ENCODE assay signal across 7 cellular contexts in genomic region chr11:209275-210121, GRCh38. TPM values are rescaled to one million over a fixed set of nuclear protein-coding genes. Genes with fewer than 3 reads are reported as not detected.
DNase-seq lines count a peak whose midpoint lies in the region; ATAC-seq, FAIRE-seq and TF ChIP-seq lines count a peak whose summit lies in the region.

No MANE protein-coding gene starts in this region.

- POLR2A ChIA-PET in HEK293T (lab: Yijun Ruan, JAX): interaction anchor here (1.1 to 4.1 kb wide), 2 partner anchors 25 to 240 kb away, joined by 3 to 41 read pairs; partner anchors contain the start of gene PTDSS2

- peaks cover 14% of the 10 kb centered on the region for H3K4me1 ChIP-seq in right cardiac atrium (ENCODE audit: control insufficient read depth, insufficient read depth, low read length)
- H3K4me1 ChIP-seq in small intestine (ENCODE audit: control insufficient read depth in 2 of 2, insufficient read depth in 1 of 2, low read depth in 1 of 2, low read length in 1 of 2): peaks cover 2 to 9% of the 10 kb centered on the region in 2 donors

- no peak for FAIRE-seq in small intestine (lab: Jason Lieb, UNC)

- DNase-seq in HEK293T (ENCODE audit: extremely low spot score) (no peak), WERI-Rb-1 (no peak), right cardiac atrium (peak in 1 of 3 donors; percentile 65), small intestine (no peak), COR-L47 (lab: John Stamatoyannopoulos, UW) (no peak), glomerular visceral epithelial cell (ENCODE audit: extremely low spot score) (no peak), NCI-H446 treated with DMSO at 0.1 percent for 48 hours (lab: John Stamatoyannopoulos, UW) (no peak)

- no peak for TF ChIP-seq CTCF in WERI-Rb-1 (IDR thresholded peaks at IDR 0.05; ENCODE audit: low read depth, low read length)

- H3K4me3 ChIP-seq in WERI-Rb-1 (ENCODE audit: low read depth, low read length): peak overlapping the region; percentile 78
- peak overlapping the region; percentile 79 for H3K4me3 ChIP-seq in right cardiac atrium (ENCODE audit: low read length)
- H3K4me3 ChIP-seq in small intestine (ENCODE audit: low read depth in 1 of 2, low read length in 2 of 2): peak overlapping the region; percentile 74 to 92

- H3K27ac ChIP-seq in WERI-Rb-1 (peak overlapping the region; percentile 92), right cardiac atrium (ENCODE audit: low read length) (no peak overlapping the region), small intestine (ENCODE audit: low read depth in 1 of 2, low read length in 1 of 2) (peak overlapping the region in 1 of 2 donors; percentile 43)

- peaks cover 62% of the 10 kb centered on the region for H3K36me3 ChIP-seq in WERI-Rb-1
- H3K36me3 ChIP-seq in small intestine (ENCODE audit: control insufficient read depth in 2 of 2, insufficient read depth in 2 of 2, low read length in 2 of 2): peaks cover 11 to 17% of the 10 kb centered on the region in 2 donors

- WGBS in right cardiac atrium: 49% methylated on average over 29 of the region's 29 CpGs
- WGBS in small intestine, 3 donors: 49 to 51% (median 49%) methylated on average over 29 of the region's 29 CpGs

- H3K27me3 ChIP-seq in WERI-Rb-1 (ENCODE audit: insufficient read depth, low read depth, severe bottlenecking): no peaks in the 10 kb centered on the region
- no peaks in the 10 kb centered on the region for H3K27me3 ChIP-seq in right cardiac atrium (ENCODE audit: control insufficient read depth, insufficient read depth)
- H3K27me3 ChIP-seq in small intestine (ENCODE audit: control insufficient read depth in 2 of 2, insufficient read depth in 2 of 2, low read length in 2 of 2): no peaks in the 10 kb centered on the region

- H3K9me3 ChIP-seq in WERI-Rb-1 (ENCODE audit: severe bottlenecking) (no peaks in the 10 kb centered on the region), right cardiac atrium (ENCODE audit: control insufficient read depth, low read length) (no peaks in the 10 kb centered on the region), small intestine (ENCODE audit: control insufficient read depth, low read depth) (no peaks in the 10 kb centered on the region)

- intact Hi-C loops in right cardiac atrium (cut with DNase I): loop anchor here in 1 of 4 donors (5.0 kb wide), 2 partner anchors 33 to 148 kb away; no protein-coding TSS in a partner anchor

- CTCF ChIA-PET in HEK293T (lab: Yijun Ruan, JAX): no interaction called here

- ATAC-seq in right cardiac atrium: no peak

TF ChIP-seq in HEK293T, 16 proteins besides CTCF, POLR2A, EP300 and RAD21:
- peak; percentile 50 for TF ChIP-seq L3MBTL2 (conservative IDR thresholded peaks at IDR 0.05)
- TF ChIP-seq HDGF (IDR thresholded peaks at IDR 0.05; ENCODE audit: borderline replicate concordance): no peak

RNA-seq across cellular contexts. Expression of gene RIC8A, which starts 2.0 kb away (rescaled TPM):
- total RNA-seq in right cardiac atrium: 10 to 100 TPM; 52.4 to 80.6 (median 58.5) TPM
- polyA plus RNA-seq in right cardiac atrium (42.4 TPM), small intestine (10 to 100 TPM; 59.1 to 64.3 (median 62.6) TPM)

RNA-seq across cellular contexts. Expression of gene BET1L, which starts 2.3 kb away (rescaled TPM):
- 10 to 100 TPM; 27.1 to 39.9 (median 35.5) TPM for total RNA-seq in right cardiac atrium
- polyA plus RNA-seq in right cardiac atrium (20.9 TPM), small intestine (10 to 100 TPM; 30.4 to 39.8 (median 31.1) TPM)

RNA-seq across cellular contexts. Expression of gene SCGB1C1, which starts 16.6 kb away (rescaled TPM):
- not detected for total RNA-seq in right cardiac atrium
- polyA plus RNA-seq in right cardiac atrium (not detected), small intestine (not detected)

RNA-seq across cellular contexts. Expression of gene SIRT3, which starts 26.6 kb away (rescaled TPM):
- 10 to 100 TPM; 18.5 to 32.5 (median 27.1) TPM for total RNA-seq in right cardiac atrium
- polyA plus RNA-seq in right cardiac atrium (23.9 TPM), small intestine (10 to 100 TPM; 15.9 to 23.0 (median 16.1) TPM)

RNA-seq across cellular contexts. Expression of gene PSMD13, which starts 27.3 kb away (rescaled TPM):
- total RNA-seq in right cardiac atrium: 10 to 100 TPM; 76.8 to 92.9 (median 85.9) TPM
- 106 TPM for polyA plus RNA-seq in right cardiac atrium
- polyA plus RNA-seq in small intestine: 100 to 1,000 TPM; 144 to 159 (median 155) TPM
